1 cellular context compared by ENCODE assay signal in genomic region chr1:109197163-109198042, GRCh38.
TF ChIP-seq lines count a peak whose summit lies in the region.

No MANE protein-coding gene starts in this region.

TF ChIP-seq in HepG2, 621 proteins besides CTCF, POLR2A, EP300 and RAD21 (continued from another document and continues in another):
- TF ChIP-seq IKZF4 (CRISPR knock-in tag; IDR thresholded peaks at IDR 0.05; ENCODE audit: borderline replicate concordance, low read depth, not compliant biosample characterization) (no peak), SAP130 (CRISPR knock-in tag; IDR thresholded peaks at IDR 0.05; ENCODE audit: low read depth) (peak; percentile 54), RERE (CRISPR knock-in tag; IDR thresholded peaks at IDR 0.05; ENCODE audit: low read depth) (no peak), CEBPB (IDR thresholded peaks at IDR 0.05; ENCODE audit: borderline replicate concordance, low read depth, low read length) (no peak), ZNF782 (CRISPR knock-in tag; IDR thresholded peaks at IDR 0.05; ENCODE audit: borderline replicate concordance) (no peak), REXO4 (CRISPR knock-in tag; IDR thresholded peaks at IDR 0.05; ENCODE audit: borderline replicate concordance) (no peak), ZNF773 (CRISPR knock-in tag; IDR thresholded peaks at IDR 0.05; ENCODE audit: borderline replicate concordance) (no peak), ZNF703 (CRISPR knock-in tag; IDR thresholded peaks at IDR 0.05; ENCODE audit: borderline replicate concordance) (no peak), KLF9 (CRISPR knock-in tag; IDR thresholded peaks at IDR 0.05; ENCODE audit: low read depth) (no peak), ZFP36 (IDR thresholded peaks at IDR 0.05; ENCODE audit: borderline replicate concordance, low read depth, low read length, partially characterized antibody) (no peak), MAFG (CRISPR knock-in tag; IDR thresholded peaks at IDR 0.05) (no peak), CREM (IDR thresholded peaks at IDR 0.05) (no peak), CREM (CRISPR knock-in tag; IDR thresholded peaks at IDR 0.05) (no peak), FOSL2 (CRISPR knock-in tag; IDR thresholded peaks at IDR 0.05) (peak; percentile 91), MAF1 (CRISPR knock-in tag; IDR thresholded peaks at IDR 0.05; ENCODE audit: borderline replicate concordance) (no peak), UBTF (CRISPR knock-in tag; IDR thresholded peaks at IDR 0.05) (no peak), TCF12 (IDR thresholded peaks at IDR 0.05) (no peak), TCF12 (CRISPR knock-in tag; IDR thresholded peaks at IDR 0.05) (no peak), MXD3 (CRISPR knock-in tag; IDR thresholded peaks at IDR 0.05) (no peak), ZNF510 (CRISPR knock-in tag; IDR thresholded peaks at IDR 0.05; ENCODE audit: low read depth) (no peak), NR2F2 (IDR thresholded peaks at IDR 0.05; ENCODE audit: borderline replicate concordance, low read depth) (peak; percentile 50; the same call in 1 of the 2 replicates), HMGXB3 (CRISPR knock-in tag; IDR thresholded peaks at IDR 0.05; ENCODE audit: borderline replicate concordance) (no peak), ZNF768 (CRISPR knock-in tag; IDR thresholded peaks at IDR 0.05) (no peak), TP53 (CRISPR knock-in tag; conservative IDR thresholded peaks at IDR 0.05) (no peak), ZSCAN20 (CRISPR knock-in tag; IDR thresholded peaks at IDR 0.05; ENCODE audit: borderline replicate concordance) (no peak), MYNN (CRISPR knock-in tag; IDR thresholded peaks at IDR 0.05; ENCODE audit: low read depth) (no peak), ZNF260 (CRISPR knock-in tag; IDR thresholded peaks at IDR 0.05; ENCODE audit: borderline replicate concordance, low read depth) (no peak), HNRNPUL1 (IDR thresholded peaks at IDR 0.05; ENCODE audit: low read depth, low read length) (no peak), ZNF235 (CRISPR knock-in tag; IDR thresholded peaks at IDR 0.05; ENCODE audit: borderline replicate concordance) (no peak), ZNF180 (CRISPR knock-in tag; IDR thresholded peaks at IDR 0.05; ENCODE audit: borderline replicate concordance, low read depth) (no peak), ZNF17 (CRISPR knock-in tag; IDR thresholded peaks at IDR 0.05) (no peak), ZNF616 (CRISPR knock-in tag; IDR thresholded peaks at IDR 0.05; ENCODE audit: low read depth) (no peak), ZBTB37 (CRISPR knock-in tag; IDR thresholded peaks at IDR 0.05) (no peak), ZNF296 (CRISPR knock-in tag; conservative IDR thresholded peaks at IDR 0.05) (no peak), SRY (CRISPR knock-in tag; IDR thresholded peaks at IDR 0.05) (no peak), SATB2 (CRISPR knock-in tag; IDR thresholded peaks at IDR 0.05) (no peak)
- TF ChIP-seq, protein P1, sequence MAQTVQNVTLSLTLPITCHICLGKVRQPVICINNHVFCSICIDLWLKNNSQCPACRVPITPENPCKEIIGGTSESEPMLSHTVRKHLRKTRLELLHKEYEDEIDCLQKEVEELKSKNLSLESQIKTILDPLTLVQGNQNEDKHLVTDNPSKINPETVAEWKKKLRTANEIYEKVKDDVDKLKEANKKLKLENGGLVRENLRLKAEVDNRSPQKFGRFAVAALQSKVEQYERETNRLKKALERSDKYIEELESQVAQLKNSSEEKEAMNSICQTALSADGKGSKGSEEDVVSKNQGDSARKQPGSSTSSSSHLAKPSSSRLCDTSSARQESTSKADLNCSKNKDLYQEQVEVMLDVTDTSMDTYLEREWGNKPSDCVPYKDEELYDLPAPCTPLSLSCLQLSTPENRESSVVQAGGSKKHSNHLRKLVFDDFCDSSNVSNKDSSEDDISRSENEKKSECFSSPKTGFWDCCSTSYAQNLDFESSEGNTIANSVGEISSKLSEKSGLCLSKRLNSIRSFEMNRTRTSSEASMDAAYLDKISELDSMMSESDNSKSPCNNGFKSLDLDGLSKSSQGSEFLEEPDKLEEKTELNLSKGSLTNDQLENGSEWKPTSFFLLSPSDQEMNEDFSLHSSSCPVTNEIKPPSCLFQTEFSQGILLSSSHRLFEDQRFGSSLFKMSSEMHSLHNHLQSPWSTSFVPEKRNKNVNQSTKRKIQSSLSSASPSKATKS (CRISPR knock-in tag; IDR thresholded peaks at IDR 0.05): no peak
- TF ChIP-seq, protein P2, sequence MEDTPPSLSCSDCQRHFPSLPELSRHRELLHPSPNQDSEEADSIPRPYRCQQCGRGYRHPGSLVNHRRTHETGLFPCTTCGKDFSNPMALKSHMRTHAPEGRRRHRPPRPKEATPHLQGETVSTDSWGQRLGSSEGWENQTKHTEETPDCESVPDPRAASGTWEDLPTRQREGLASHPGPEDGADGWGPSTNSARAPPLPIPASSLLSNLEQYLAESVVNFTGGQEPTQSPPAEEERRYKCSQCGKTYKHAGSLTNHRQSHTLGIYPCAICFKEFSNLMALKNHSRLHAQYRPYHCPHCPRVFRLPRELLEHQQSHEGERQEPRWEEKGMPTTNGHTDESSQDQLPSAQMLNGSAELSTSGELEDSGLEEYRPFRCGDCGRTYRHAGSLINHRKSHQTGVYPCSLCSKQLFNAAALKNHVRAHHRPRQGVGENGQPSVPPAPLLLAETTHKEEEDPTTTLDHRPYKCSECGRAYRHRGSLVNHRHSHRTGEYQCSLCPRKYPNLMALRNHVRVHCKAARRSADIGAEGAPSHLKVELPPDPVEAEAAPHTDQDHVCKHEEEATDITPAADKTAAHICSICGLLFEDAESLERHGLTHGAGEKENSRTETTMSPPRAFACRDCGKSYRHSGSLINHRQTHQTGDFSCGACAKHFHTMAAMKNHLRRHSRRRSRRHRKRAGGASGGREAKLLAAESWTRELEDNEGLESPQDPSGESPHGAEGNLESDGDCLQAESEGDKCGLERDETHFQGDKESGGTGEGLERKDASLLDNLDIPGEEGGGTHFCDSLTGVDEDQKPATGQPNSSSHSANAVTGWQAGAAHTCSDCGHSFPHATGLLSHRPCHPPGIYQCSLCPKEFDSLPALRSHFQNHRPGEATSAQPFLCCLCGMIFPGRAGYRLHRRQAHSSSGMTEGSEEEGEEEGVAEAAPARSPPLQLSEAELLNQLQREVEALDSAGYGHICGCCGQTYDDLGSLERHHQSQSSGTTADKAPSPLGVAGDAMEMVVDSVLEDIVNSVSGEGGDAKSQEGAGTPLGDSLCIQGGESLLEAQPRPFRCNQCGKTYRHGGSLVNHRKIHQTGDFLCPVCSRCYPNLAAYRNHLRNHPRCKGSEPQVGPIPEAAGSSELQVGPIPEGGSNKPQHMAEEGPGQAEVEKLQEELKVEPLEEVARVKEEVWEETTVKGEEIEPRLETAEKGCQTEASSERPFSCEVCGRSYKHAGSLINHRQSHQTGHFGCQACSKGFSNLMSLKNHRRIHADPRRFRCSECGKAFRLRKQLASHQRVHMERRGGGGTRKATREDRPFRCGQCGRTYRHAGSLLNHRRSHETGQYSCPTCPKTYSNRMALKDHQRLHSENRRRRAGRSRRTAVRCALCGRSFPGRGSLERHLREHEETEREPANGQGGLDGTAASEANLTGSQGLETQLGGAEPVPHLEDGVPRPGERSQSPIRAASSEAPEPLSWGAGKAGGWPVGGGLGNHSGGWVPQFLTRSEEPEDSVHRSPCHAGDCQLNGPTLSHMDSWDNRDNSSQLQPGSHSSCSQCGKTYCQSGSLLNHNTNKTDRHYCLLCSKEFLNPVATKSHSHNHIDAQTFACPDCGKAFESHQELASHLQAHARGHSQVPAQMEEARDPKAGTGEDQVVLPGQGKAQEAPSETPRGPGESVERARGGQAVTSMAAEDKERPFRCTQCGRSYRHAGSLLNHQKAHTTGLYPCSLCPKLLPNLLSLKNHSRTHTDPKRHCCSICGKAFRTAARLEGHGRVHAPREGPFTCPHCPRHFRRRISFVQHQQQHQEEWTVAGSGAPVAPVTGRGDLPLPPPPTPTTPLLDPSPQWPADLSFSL (CRISPR knock-in tag; IDR thresholded peaks at IDR 0.05): no peak
